In genomic region chr4:140893939-140894338, GRCh38 we compare ENCODE assay signal across 1 cellular context.
TF ChIP-seq lines count a peak whose summit lies in the region.

No MANE protein-coding gene starts in this region.

TF ChIP-seq in SK-N-SH, 30 proteins besides CTCF, POLR2A, EP300 and RAD21 (continued from another document):
- no peak for TF ChIP-seq REST (IDR thresholded peaks at IDR 0.05; ENCODE audit: low read depth, low read length)
- no peak for TF ChIP-seq FOSL2 (IDR thresholded peaks at IDR 0.05; ENCODE audit: borderline replicate concordance, low read depth)
- TF ChIP-seq, protein P1, sequence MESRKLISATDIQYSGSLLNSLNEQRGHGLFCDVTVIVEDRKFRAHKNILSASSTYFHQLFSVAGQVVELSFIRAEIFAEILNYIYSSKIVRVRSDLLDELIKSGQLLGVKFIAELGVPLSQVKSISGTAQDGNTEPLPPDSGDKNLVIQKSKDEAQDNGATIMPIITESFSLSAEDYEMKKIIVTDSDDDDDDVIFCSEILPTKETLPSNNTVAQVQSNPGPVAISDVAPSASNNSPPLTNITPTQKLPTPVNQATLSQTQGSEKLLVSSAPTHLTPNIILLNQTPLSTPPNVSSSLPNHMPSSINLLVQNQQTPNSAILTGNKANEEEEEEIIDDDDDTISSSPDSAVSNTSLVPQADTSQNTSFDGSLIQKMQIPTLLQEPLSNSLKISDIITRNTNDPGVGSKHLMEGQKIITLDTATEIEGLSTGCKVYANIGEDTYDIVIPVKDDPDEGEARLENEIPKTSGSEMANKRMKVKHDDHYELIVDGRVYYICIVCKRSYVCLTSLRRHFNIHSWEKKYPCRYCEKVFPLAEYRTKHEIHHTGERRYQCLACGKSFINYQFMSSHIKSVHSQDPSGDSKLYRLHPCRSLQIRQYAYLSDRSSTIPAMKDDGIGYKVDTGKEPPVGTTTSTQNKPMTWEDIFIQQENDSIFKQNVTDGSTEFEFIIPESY (IDR thresholded peaks at IDR 0.05; ENCODE audit: borderline replicate concordance, low read depth), result no peak
